ENCODE assay signal across 27 cellular contexts in genomic region chr11:130608267-130608666, GRCh38.
A peak's percentile ranks its signal among the peaks of the same experiment; 100 is the strongest.
DNase-seq lines count a peak whose midpoint lies in the region; ATAC-seq and TF ChIP-seq lines count a peak whose summit lies in the region.
"Had no signal": no experiment of that assay in that cellular context is flagged by ENCODE, and none has a peak within 500 bp of the region (broad histone marks: within the 10 kb centered on the region; RNA-seq: fewer than 3 reads in every experiment).

No MANE protein-coding gene starts in this region.

- no peaks in the 10 kb centered on the region for H3K9me3 ChIP-seq in breast epithelium
- no peaks in the 10 kb centered on the region for H3K9me3 ChIP-seq in uterus
- H3K9me3 ChIP-seq: prostate gland, upper lobe of left lung had no signal

- H3K27ac Mint-ChIP-seq in MCF 10A (ENCODE audit: low read depth, unreplicated experiment), result no peak overlapping the region
- H3K27ac Mint-ChIP-seq: activated naive CD8-positive, alpha-beta T cell treated with anti-CD3 and anti-CD28 coated beads, Interleukin-2, amount 50 U/mL, for 24 hours; activated T-cell treated with anti-CD3 and anti-CD28 coated beads, Interleukin-2, amount 50 U/mL, for 24 hours; CD4-positive, CD25-positive, alpha-beta regulatory T cell; T-helper 17 cell had no signal

- no peak for ATAC-seq in GM21825 (IDR thresholded peaks at IDR 0.05; ENCODE audit: unreplicated experiment)
- ATAC-seq: activated naive CD8-positive, alpha-beta T cell treated with anti-CD3 and anti-CD28 coated beads, Interleukin-2, amount 50 U/mL, for 24 hours; SK-N-SH treated with all-trans-retinoic acid at 6 μM for 48 hours; stimulated activated naive CD8-positive, alpha-beta T cell treated with anti-CD3 and anti-CD28 coated beads, Interleukin-15, Interleukin-2, amounts not matched to agents 100 U/mL and 50 U/mL, for 24 hours; T-helper 17 cell had no signal

- peaks cover 8% of the 10 kb centered on the region for H3K4me1 Mint-ChIP-seq in MCF 10A (ENCODE audit: insufficient read depth, unreplicated experiment)
- H3K4me1 Mint-ChIP-seq: activated naive CD8-positive, alpha-beta T cell treated with anti-CD3 and anti-CD28 coated beads, Interleukin-2, amount 50 U/mL, for 24 hours; CD4-positive, CD25-positive, alpha-beta regulatory T cell; T-helper 17 cell had no signal

- H3K4me3 ChIP-seq in breast epithelium (no peak overlapping the region), coronary artery (no peak overlapping the region), uterus (no peak overlapping the region)
- H3K4me3 ChIP-seq: GM12878, hepatocyte, prostate gland, upper lobe of left lung had no signal

- H3K9me3 Mint-ChIP-seq in MCF 10A (ENCODE audit: unreplicated experiment), result no peaks in the 10 kb centered on the region
- H3K9me3 Mint-ChIP-seq: activated naive CD8-positive, alpha-beta T cell treated with anti-CD3 and anti-CD28 coated beads, Interleukin-2, amount 50 U/mL, for 24 hours; activated T-cell treated with anti-CD3 and anti-CD28 coated beads, Interleukin-2, amount 50 U/mL, for 24 hours had no signal

- POLR2A ChIA-PET in MCF 10A (lab: Yijun Ruan, JAX), result no interaction called here

- H3K27me3 Mint-ChIP-seq in MCF 10A (ENCODE audit: insufficient read depth, unreplicated experiment), result no peaks in the 10 kb centered on the region
- H3K27me3 Mint-ChIP-seq: T-helper 17 cell had no signal

- no peaks in the 10 kb centered on the region for H3K36me3 ChIP-seq in breast epithelium
- H3K36me3 ChIP-seq in uterus, result no peaks in the 10 kb centered on the region
- H3K36me3 ChIP-seq: prostate gland, upper lobe of left lung had no signal

- CTCF ChIA-PET in MCF 10A (lab: Yijun Ruan, JAX), result interaction anchor here (0.5 to 0.7 kb wide), 3 partner anchors 9 to 82 kb away, joined by 3 to 4 read pairs (median 3); no protein-coding TSS in a partner anchor

- H3K27me3 ChIP-seq in breast epithelium (no peaks in the 10 kb centered on the region), uterus (no peaks in the 10 kb centered on the region)
- H3K27me3 ChIP-seq: hepatocyte, upper lobe of left lung had no signal

- intact Hi-C loops in breast epithelium (cut with DNase I; ENCODE audit: low total_unique reads) (no loop called here), MCF 10A (cut with micrococcal nuclease) (no loop called here), uterus (cut with DNase I; ENCODE audit: low total_unique reads) (no loop called here)

- no peak overlapping the region for H3K4me3 Mint-ChIP-seq in MCF 10A (ENCODE audit: unreplicated experiment)
- H3K4me3 Mint-ChIP-seq: activated naive CD8-positive, alpha-beta T cell treated with anti-CD3 and anti-CD28 coated beads, Interleukin-2, amount 50 U/mL, for 24 hours; activated T-cell treated with anti-CD3 and anti-CD28 coated beads, Interleukin-2, amount 50 U/mL, for 24 hours; CD4-positive, CD25-positive, alpha-beta regulatory T cell; T-helper 17 cell had no signal

- no peak for TF ChIP-seq CTCF in breast epithelium (IDR thresholded peaks at IDR 0.05)
- no peak for TF ChIP-seq CTCF in MCF 10A (IDR thresholded peaks at IDR 0.05; ENCODE audit: unreplicated experiment)
- TF ChIP-seq CTCF in coronary artery (IDR thresholded peaks at IDR 0.05), result no peak
- TF ChIP-seq CTCF in uterus (IDR thresholded peaks at IDR 0.05), result no peak

- TF ChIP-seq POLR2A in breast epithelium (IDR thresholded peaks at IDR 0.05) (no peak), uterus (IDR thresholded peaks at IDR 0.05) (no peak)

- H3K36me3 Mint-ChIP-seq in MCF 10A (ENCODE audit: insufficient read depth, unreplicated experiment), result no peaks in the 10 kb centered on the region
- H3K36me3 Mint-ChIP-seq: CD4-positive, CD25-positive, alpha-beta regulatory T cell had no signal

- DNase-seq in breast epithelium (ENCODE audit: low spot score in 2 of 2), result no peak
- no peak for DNase-seq in MCF 10A (ENCODE audit: unreplicated experiment)
- DNase-seq in coronary artery (ENCODE audit: low spot score), result peak; percentile 69
- peak; percentile 74 for DNase-seq in putamen (ENCODE audit: low spot score)
- DNase-seq in uterus, result no peak
- no peak for DNase-seq in activated CD4-positive, CD25-positive, alpha-beta regulatory T cell (lab: John Stamatoyannopoulos, UW)
- DNase-seq in GM19240 (ENCODE audit: insufficient read length, low spot score), result no peak
- DNase-seq: 8988T; activated CD8-positive, alpha-beta memory T cell treated with anti-CD3 and anti-CD28 coated beads for 24 hours; activated gamma-delta T cell; activated naive CD8-positive, alpha-beta T cell treated with anti-CD3 and anti-CD28 coated beads, Interleukin-2, amount 50 U/mL, for 24 hours; activated T-cell treated with anti-CD3 and anti-CD28 coated beads, Interleukin-2, amount 50 U/mL, for 24 hours; CD4-positive, CD25-positive, alpha-beta regulatory T cell; effector CD8-positive, alpha-beta T cell; mammary epithelial cell; NCI-H1436; NCI-H345; stimulated activated naive CD8-positive, alpha-beta T cell treated with anti-CD3 and anti-CD28 coated beads, Interleukin-15, Interleukin-2, amounts not matched to agents 100 U/mL and 50 U/mL, for 24 hours; T-helper 17 cell had no signal

- no peaks in the 10 kb centered on the region for H3K4me1 ChIP-seq in breast epithelium
- H3K4me1 ChIP-seq in uterus, result peaks cover 4 to 17% of the 10 kb centered on the region in 2 donors
- H3K4me1 ChIP-seq: prostate gland, upper lobe of left lung had no signal

- H3K27ac ChIP-seq in breast epithelium (peak overlapping the region; percentile 78 to 94), coronary artery (peak overlapping the region; percentile 94 to 95), uterus (peak overlapping the region; percentile 69 to 75)
- H3K27ac ChIP-seq: epithelial cell of prostate, hepatocyte, KMS-11 had no signal

- no TSS peak for BruUV-seq in MCF 10A (replicated peaks; lab: Mats Ljungman, UMichigan)

Comparison
In these comparisons a context has a peak if more than half of its experiments do, and no peak if none do; other contexts are left out.
1. DNase-seq: peak in coronary artery (single experiment) and putamen (single experiment); none in breast epithelium (0 of 2), MCF 10A (single experiment), uterus (0 of 2), activated CD4-positive, CD25-positive, alpha-beta regulatory T cell (0 of 4) and GM19240 (single experiment).
2. Peak in every context shown above with its lines, with median percentiles within 50 percentile points of each other: H3K27ac ChIP-seq.